Comparison of ENCODE assay signal across 1 cellular context in genomic region chr12:122785503-122785902, GRCh38.
TF ChIP-seq lines count a peak whose summit lies in the region.

No MANE protein-coding gene starts in this region.

TF ChIP-seq in GM23338, 12 proteins besides CTCF, POLR2A, EP300 and RAD21:
- TF ChIP-seq ZNF462 (CRISPR knock-in tag; IDR thresholded peaks at IDR 0.05): no peak
- TF ChIP-seq NANOG (IDR thresholded peaks at IDR 0.05; ENCODE audit: borderline replicate concordance): no peak
- no peak for TF ChIP-seq ETS1 (IDR thresholded peaks at IDR 0.05)
- TF ChIP-seq ZNF331 (CRISPR knock-in tag; IDR thresholded peaks at IDR 0.05; ENCODE audit: low read depth): no peak
- no peak for TF ChIP-seq ZNF114 (CRISPR knock-in tag; IDR thresholded peaks at IDR 0.05)
- TF ChIP-seq POLR2AphosphoS5 (IDR thresholded peaks at IDR 0.05; ENCODE audit: low read depth): no peak
- TF ChIP-seq REST (IDR thresholded peaks at IDR 0.05; ENCODE audit: unreplicated experiment): no peak
- TF ChIP-seq JUNB (IDR thresholded peaks at IDR 0.05; ENCODE audit: unreplicated experiment): no peak
- TF ChIP-seq EZH2phosphoT487 (IDR thresholded peaks at IDR 0.05; ENCODE audit: unreplicated experiment): no peak
- TF ChIP-seq STAT1 (IDR thresholded peaks at IDR 0.05; ENCODE audit: unreplicated experiment): no peak
- TF ChIP-seq EZH2 (IDR thresholded peaks at IDR 0.05; ENCODE audit: low read depth, unreplicated experiment): no peak
- TF ChIP-seq CREB1 (CRISPR knock-in tag; IDR thresholded peaks at IDR 0.05; ENCODE audit: low read depth): no peak
